29 cellular contexts compared by ENCODE assay signal in the genomic region with DNA sequence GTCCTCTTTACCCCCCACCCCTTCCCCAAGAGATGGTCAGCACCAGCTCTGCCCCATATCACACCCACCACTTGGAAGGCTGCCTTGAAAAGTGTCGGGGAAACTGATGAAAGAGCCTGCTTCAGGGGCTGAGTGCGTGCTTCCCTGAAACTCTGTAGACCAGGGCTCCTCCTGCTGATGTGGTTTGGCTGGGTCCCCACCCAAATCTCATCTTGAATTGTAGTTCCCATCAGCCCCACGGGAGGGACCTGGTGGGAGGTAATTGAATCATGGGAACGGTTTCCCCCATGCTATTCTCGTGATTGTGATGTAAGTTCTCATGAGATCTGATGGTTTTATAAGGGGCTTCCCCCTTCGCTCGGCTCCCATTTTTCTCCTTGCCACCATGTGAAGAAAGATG.
"Had no signal": no experiment of that assay in that cellular context is flagged by ENCODE, and none has a peak within 500 bp of the region (broad histone marks: within the 10 kb centered on the region; RNA-seq: fewer than 3 reads in every experiment).

No MANE protein-coding gene starts in this region.

- H3K27ac ChIP-seq: neutrophil, ovary, parathyroid adenoma, psoas muscle, right lobe of liver, sigmoid colon, stomach, thoracic aorta, thyroid gland, tibial nerve, upper lobe of left lung, vagina had no signal

- H3K27ac Mint-ChIP-seq: naive thymus-derived CD8-positive, alpha-beta T cell; natural killer cell treated with Interleukin-12 subunit alpha and Interleukin-12 subunit beta and Interleukin-15 and Interleukin-18, amount 100 ng/mL, for 72 hours; nephron progenitor cell; progenitor cell of endocrine pancreas; stimulated activated effector memory CD8-positive, alpha-beta T cell treated with anti-CD3 and anti-CD28 coated beads, Interleukin-12 subunit alpha, Interleukin-12 subunit beta, amount 100 ng/mL, for 72 hours; stimulated activated naive B cell treated with anti-CD40 and anti-IgM and Interleukin-4, amounts not matched to agents 10 μg/mL and 1 μg/mL and 100 μg/mL, for 72 hours; stimulated activated naive CD8-positive, alpha-beta T cell treated with anti-CD3 and anti-CD28 coated beads, Interleukin-15, Interleukin-2, amounts not matched to agents 100 ng/mL and 50 ng/mL, for 24 hours had no signal

- ATAC-seq: naive thymus-derived CD8-positive, alpha-beta T cell; natural killer cell treated with Interleukin-12 subunit alpha and Interleukin-12 subunit beta and Interleukin-15 and Interleukin-18, amount 100 ng/mL, for 72 hours; psoas muscle; right cardiac atrium; right lobe of liver; stimulated activated effector memory CD8-positive, alpha-beta T cell treated with anti-CD3 and anti-CD28 coated beads, Interleukin-12 subunit alpha, Interleukin-12 subunit beta, amount 100 ng/mL, for 72 hours; stimulated activated naive B cell treated with anti-CD40 and anti-IgM and Interleukin-4, amounts not matched to agents 10 μg/mL and 1 μg/mL and 100 μg/mL, for 72 hours had no signal

- H3K4me3 Mint-ChIP-seq: naive thymus-derived CD8-positive, alpha-beta T cell; natural killer cell treated with Interleukin-12 subunit alpha and Interleukin-12 subunit beta and Interleukin-15 and Interleukin-18, amount 100 ng/mL, for 72 hours; nephron progenitor cell; neural crest cell; stimulated activated effector memory CD8-positive, alpha-beta T cell treated with anti-CD3 and anti-CD28 coated beads, Interleukin-12 subunit alpha, Interleukin-12 subunit beta, amount 100 ng/mL, for 72 hours; stimulated activated naive B cell treated with anti-CD40 and anti-IgM and Interleukin-4, amounts not matched to agents 10 μg/mL and 1 μg/mL and 100 μg/mL, for 72 hours; stimulated activated naive CD8-positive, alpha-beta T cell treated with anti-CD3 and anti-CD28 coated beads, Interleukin-15, Interleukin-2, amounts not matched to agents 100 ng/mL and 50 ng/mL, for 24 hours had no signal

- H3K36me3 Mint-ChIP-seq: naive thymus-derived CD8-positive, alpha-beta T cell; natural killer cell treated with Interleukin-12 subunit alpha and Interleukin-12 subunit beta and Interleukin-15 and Interleukin-18, amount 100 ng/mL, for 72 hours; stimulated activated effector memory CD8-positive, alpha-beta T cell treated with anti-CD3 and anti-CD28 coated beads, Interleukin-12 subunit alpha, Interleukin-12 subunit beta, amount 100 ng/mL, for 72 hours had no signal

- H3K4me1 ChIP-seq: parathyroid adenoma, psoas muscle, right lobe of liver, sigmoid colon, stomach, tibial nerve, vagina had no signal

- H3K4me1 Mint-ChIP-seq: stimulated activated effector memory CD8-positive, alpha-beta T cell treated with anti-CD3 and anti-CD28 coated beads, Interleukin-12 subunit alpha, Interleukin-12 subunit beta, amount 100 ng/mL, for 72 hours had no signal

- H3K27me3 ChIP-seq: ovary, right lobe of liver, sigmoid colon, thyroid gland, tibial nerve, upper lobe of left lung, vagina had no signal

- H3K36me3 ChIP-seq: neutrophil, ovary, right lobe of liver, sigmoid colon, stomach, thoracic aorta, thyroid gland, tibial nerve, upper lobe of left lung, vagina had no signal

- H3K79me2 ChIP-seq: parathyroid adenoma had no signal

- H2AFZ ChIP-seq: parathyroid adenoma had no signal

- H3K9me3 ChIP-seq: neutrophil, ovary, psoas muscle, right lobe of liver, sigmoid colon, stomach, thoracic aorta, thyroid gland, tibial nerve, upper lobe of left lung, vagina had no signal

- H3K27me3 Mint-ChIP-seq: natural killer cell treated with Interleukin-12 subunit alpha and Interleukin-12 subunit beta and Interleukin-15 and Interleukin-18, amount 100 ng/mL, for 72 hours; stimulated activated naive CD8-positive, alpha-beta T cell treated with anti-CD3 and anti-CD28 coated beads, Interleukin-15, Interleukin-2, amounts not matched to agents 100 ng/mL and 50 ng/mL, for 24 hours had no signal

- DNase-seq: naive thymus-derived CD8-positive, alpha-beta T cell; nephron progenitor cell; nucleus accumbens; ovary; psoas muscle; right cardiac atrium; right lobe of liver; sigmoid colon; small intestine; stimulated activated CD4-positive, alpha-beta T cell treated with anti-CD3 and anti-CD28 coated beads, Interleukin-15, amount 100 ng/mL, for 24 hours; stimulated activated CD4-positive, alpha-beta T cell treated with anti-CD3 and anti-CD28 coated beads, Interleukin-2, amount 100 ng/mL, for 24 hours; stimulated activated CD4-positive, alpha-beta T cell treated with anti-CD3 and anti-CD28 coated beads, Interleukin-2, amount 100 ng/mL, for 48 hours; stimulated activated CD4-positive, alpha-beta T cell treated with anti-CD3 and anti-CD28 coated beads, Interleukin-4, amount 100 ng/mL, for 24 hours; stimulated activated naive B cell treated with anti-CD40 and anti-IgM and Interleukin-4, amounts not matched to agents 10 μg/mL and 1 μg/mL and 100 μg/mL, for 72 hours; stimulated activated naive CD4-positive, alpha-beta T cell treated with Interleukin-2 at 50 U/mL for 16 hours; stomach; thyroid gland; trophoblast cell; upper lobe of left lung had no signal

- H3K4me3 ChIP-seq: ovary, psoas muscle, right lobe of liver, sigmoid colon, stomach, thoracic aorta, thyroid gland, tibial nerve, upper lobe of left lung, vagina had no signal
